ENCODE assay signal across 17 cellular contexts in the genomic region with DNA sequence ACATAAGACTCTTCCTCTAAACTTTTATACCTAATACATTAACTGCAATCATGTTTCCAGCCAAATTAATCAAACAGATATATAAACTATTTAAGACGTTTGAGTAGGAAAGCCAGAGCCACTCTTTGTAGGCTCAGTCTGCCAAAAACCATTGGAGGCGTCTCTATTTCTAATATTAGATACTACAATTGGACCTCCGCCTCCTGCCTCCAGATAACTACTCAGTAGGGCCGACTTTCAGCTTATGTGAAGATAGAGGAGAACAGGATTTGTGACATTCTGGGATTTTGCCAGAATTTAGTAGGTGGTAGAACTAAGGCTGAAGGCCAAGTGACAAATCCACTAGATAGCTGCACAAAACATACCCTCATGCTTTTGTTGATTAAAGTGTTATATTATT.
DNase-seq lines count a peak whose midpoint lies in the region; ATAC-seq, FAIRE-seq and TF ChIP-seq lines count a peak whose summit lies in the region.
"Had no signal": no experiment of that assay in that cellular context is flagged by ENCODE, and none has a peak within 500 bp of the region (broad histone marks: within the 10 kb centered on the region; RNA-seq: fewer than 3 reads in every experiment).

No MANE protein-coding gene starts in this region.

- peaks cover 0 to 4% (median 0%) of the 10 kb centered on the region in 11 donors for H3K9me3 Mint-ChIP-seq in naive thymus-derived CD4-positive, alpha-beta T cell

- TF ChIP-seq CTCF in left ventricle myocardium inferior (IDR thresholded peaks at IDR 0.05; ENCODE audit: borderline replicate concordance) (no peak), fibroblast of the aortic adventitia (IDR thresholded peaks at IDR 0.05; ENCODE audit: insufficient read depth, low read length) (no peak), MM.1S (IDR thresholded peaks at IDR 0.05; ENCODE audit: low read length) (no peak), kidney (IDR thresholded peaks at IDR 0.05; ENCODE audit: borderline replicate concordance, extremely low read depth, insufficient read depth) (no peak)

- POLR2A ChIA-PET in naive thymus-derived CD4-positive, alpha-beta T cell (lab: Charles Lee) = no interaction called here

- no peak overlapping the region for H3K27ac Mint-ChIP-seq in naive thymus-derived CD4-positive, alpha-beta T cell
- H3K27ac Mint-ChIP-seq: B cell; CD4-positive, alpha-beta T cell had no signal

- CTCF ChIA-PET in naive thymus-derived CD4-positive, alpha-beta T cell (lab: Charles Lee) = no interaction called here

- FAIRE-seq in kidney (lab: Jason Lieb, UNC) = no peak
- FAIRE-seq: GM12878, GM18507 had no signal

- no peaks in the 10 kb centered on the region for H3F3A ChIP-seq in MM.1S (ENCODE audit: insufficient read depth, low read length)

- H4K20me1 ChIP-seq in MM.1S (ENCODE audit: insufficient read depth, low read length) = no peaks in the 10 kb centered on the region

- no peaks in the 10 kb centered on the region for H3K4me1 Mint-ChIP-seq in naive thymus-derived CD4-positive, alpha-beta T cell

- no peaks in the 10 kb centered on the region for H3K79me2 ChIP-seq in MM.1S (ENCODE audit: low read length)

- peaks cover 7% of the 10 kb centered on the region for H3K4me1 ChIP-seq in left ventricle myocardium inferior
- no peaks in the 10 kb centered on the region for H3K4me1 ChIP-seq in MM.1S (ENCODE audit: low read length)
- H3K4me1 ChIP-seq in kidney (ENCODE audit: control insufficient read depth in 1 of 2, insufficient read depth in 1 of 2, low read depth in 1 of 2, low read length in 2 of 2) = no peaks in the 10 kb centered on the region
- H3K4me1 ChIP-seq in naive thymus-derived CD4-positive, alpha-beta T cell (ENCODE audit: control insufficient read depth in 2 of 2, insufficient read depth in 2 of 2, low read length in 2 of 2) = no peaks in the 10 kb centered on the region

- no peak overlapping the region for H3K4me3 ChIP-seq in left ventricle myocardium inferior
- H3K4me3 ChIP-seq in fibroblast of the aortic adventitia (ENCODE audit: low read depth, low read length) = no peak overlapping the region
- H3K4me3 ChIP-seq in MM.1S (ENCODE audit: low read length) = no peak overlapping the region
- no peak overlapping the region for H3K4me3 ChIP-seq in kidney (ENCODE audit: low read length in 2 of 2)
- no peak overlapping the region for H3K4me3 ChIP-seq in naive thymus-derived CD4-positive, alpha-beta T cell (ENCODE audit: low read length)
- H3K4me3 ChIP-seq: GM12878 had no signal

- no peak overlapping the region for H3K9ac ChIP-seq in MM.1S (ENCODE audit: low read length)
- no peak overlapping the region for H3K9ac ChIP-seq in kidney (ENCODE audit: low read length in 2 of 2)

- H3K36me3 ChIP-seq in left ventricle myocardium inferior (no peaks in the 10 kb centered on the region), MM.1S (replicated peaks; ENCODE audit: insufficient read depth, low read length) (no peaks in the 10 kb centered on the region), kidney (ENCODE audit: control insufficient read depth in 1 of 2, insufficient read depth in 2 of 2, low read length in 2 of 2) (no peaks in the 10 kb centered on the region)
- H3K36me3 ChIP-seq in naive thymus-derived CD4-positive, alpha-beta T cell (ENCODE audit: control insufficient read depth in 2 of 3, insufficient read depth in 3 of 3, low read length in 3 of 3) = no peaks in the 10 kb centered on the region

- H3K36me3 Mint-ChIP-seq in naive thymus-derived CD4-positive, alpha-beta T cell = no peaks in the 10 kb centered on the region

- H3K9me3 ChIP-seq in left ventricle myocardium inferior (replicated peaks) (peaks cover 4% of the 10 kb centered on the region), MM.1S (replicated peaks; ENCODE audit: insufficient read depth, low read length) (no peaks in the 10 kb centered on the region), kidney (ENCODE audit: control insufficient read depth in 1 of 2, low read length in 2 of 2) (no peaks in the 10 kb centered on the region)
- H3K9me3 ChIP-seq in naive thymus-derived CD4-positive, alpha-beta T cell (ENCODE audit: control insufficient read depth in 2 of 3, low read length in 3 of 3) = no peaks in the 10 kb centered on the region

- DNase-seq in Right ventricle myocardium inferior (ENCODE audit: missing footprints) = no peak
- DNase-seq in left ventricle myocardium inferior = no peak
- DNase-seq in fibroblast of the aortic adventitia (ENCODE audit: low read depth) = peak; percentile 33
- DNase-seq in left kidney (ENCODE audit: low read depth, low spot score) = peak; percentile 48
- no peak for DNase-seq in MM.1S
- no peak for DNase-seq in kidney
- DNase-seq in naive thymus-derived CD4-positive, alpha-beta T cell = no peak
- DNase-seq: 8988T; ACHN; C1 segment of cervical spinal cord; Calu3; CD4-positive, alpha-beta T cell; DMS 273 treated with DMSO at 0.1 percent for 48 hours; HCEC 1CT had no signal

- no peak overlapping the region for H3K4me3 Mint-ChIP-seq in naive thymus-derived CD4-positive, alpha-beta T cell
- H3K4me3 Mint-ChIP-seq: B cell; CD4-positive, alpha-beta T cell had no signal

- no peak overlapping the region for H3K27ac ChIP-seq in left ventricle myocardium inferior (replicated peaks)
- no peak overlapping the region for H3K27ac ChIP-seq in MM.1S (ENCODE audit: low read length)
- H3K27ac ChIP-seq in kidney (ENCODE audit: low read depth in 2 of 2, low read length in 2 of 2) = no peak overlapping the region
- no peak overlapping the region for H3K27ac ChIP-seq in naive thymus-derived CD4-positive, alpha-beta T cell (ENCODE audit: low read depth, low read length)

- no peaks in the 10 kb centered on the region for H3K27me3 Mint-ChIP-seq in naive thymus-derived CD4-positive, alpha-beta T cell
- H3K27me3 Mint-ChIP-seq: B cell; CD4-positive, alpha-beta T cell had no signal

- peak; percentile 37 for ATAC-seq in Right ventricle myocardium inferior
- no peak for ATAC-seq in naive thymus-derived CD4-positive, alpha-beta T cell
- ATAC-seq: GM12878 had no signal

- H2AFZ ChIP-seq in MM.1S (ENCODE audit: low read length) = no peak overlapping the region

- H3K4me2 ChIP-seq in MM.1S (ENCODE audit: low read depth, low read length) = no peak overlapping the region

- H3K27me3 ChIP-seq in left ventricle myocardium inferior (ENCODE audit: low read depth) = no peaks in the 10 kb centered on the region
- H3K27me3 ChIP-seq in MM.1S (replicated peaks; ENCODE audit: insufficient read depth, low read length) = no peaks in the 10 kb centered on the region
- no peaks in the 10 kb centered on the region for H3K27me3 ChIP-seq in naive thymus-derived CD4-positive, alpha-beta T cell (ENCODE audit: control insufficient read depth in 2 of 2, insufficient read depth in 2 of 2, low read length in 2 of 2)

- H3K9me2 ChIP-seq in MM.1S (replicated peaks; ENCODE audit: insufficient read depth, low read length) = no peaks in the 10 kb centered on the region

- intact Hi-C loops in Right ventricle myocardium inferior (cut with DNase I) = no loop called here
- intact Hi-C loops in left ventricle myocardium inferior (cut with micrococcal nuclease) = no loop called here
- intact Hi-C loops in kidney (cut with DNase I) = no loop called here
- intact Hi-C loops in naive thymus-derived CD4-positive, alpha-beta T cell (cut with micrococcal nuclease) = no loop called here

Comparison
In these comparisons a context has a peak if more than half of its experiments do, and no peak if none do; other contexts are left out.
1. DNase-seq: peak in fibroblast of the aortic adventitia (single experiment) and left kidney (single experiment); none in Right ventricle myocardium inferior (single experiment), left ventricle myocardium inferior (single experiment), MM.1S (single experiment), kidney (single experiment) and naive thymus-derived CD4-positive, alpha-beta T cell (0 of 9).